In genomic region chr21:31663584-31664249, GRCh38 we compare ENCODE assay signal across 1 cellular context.
TF ChIP-seq lines count a peak whose summit lies in the region.

No MANE protein-coding gene starts in this region.

TF ChIP-seq in WTC11, 78 proteins besides CTCF, POLR2A, EP300 and RAD21 (continued from another document):
- TF ChIP-seq ARID4B (CRISPR knock-in tag; IDR thresholded peaks at IDR 0.05; ENCODE audit: borderline replicate concordance) (no peak), ZNF512 (CRISPR knock-in tag; IDR thresholded peaks at IDR 0.05; ENCODE audit: borderline replicate concordance) (no peak), ATF3 (CRISPR knock-in tag; conservative IDR thresholded peaks at IDR 0.05) (no peak), ZNF121 (CRISPR knock-in tag; IDR thresholded peaks at IDR 0.05) (no peak), FOXK1 (CRISPR knock-in tag; IDR thresholded peaks at IDR 0.05) (no peak), IRF2 (CRISPR knock-in tag; IDR thresholded peaks at IDR 0.05; ENCODE audit: borderline replicate concordance, low read depth) (no peak), RELA (CRISPR knock-in tag; IDR thresholded peaks at IDR 0.05; ENCODE audit: borderline replicate concordance) (no peak), ZNF425 (CRISPR knock-in tag; conservative IDR thresholded peaks at IDR 0.05) (no peak)
